In the genomic region with DNA sequence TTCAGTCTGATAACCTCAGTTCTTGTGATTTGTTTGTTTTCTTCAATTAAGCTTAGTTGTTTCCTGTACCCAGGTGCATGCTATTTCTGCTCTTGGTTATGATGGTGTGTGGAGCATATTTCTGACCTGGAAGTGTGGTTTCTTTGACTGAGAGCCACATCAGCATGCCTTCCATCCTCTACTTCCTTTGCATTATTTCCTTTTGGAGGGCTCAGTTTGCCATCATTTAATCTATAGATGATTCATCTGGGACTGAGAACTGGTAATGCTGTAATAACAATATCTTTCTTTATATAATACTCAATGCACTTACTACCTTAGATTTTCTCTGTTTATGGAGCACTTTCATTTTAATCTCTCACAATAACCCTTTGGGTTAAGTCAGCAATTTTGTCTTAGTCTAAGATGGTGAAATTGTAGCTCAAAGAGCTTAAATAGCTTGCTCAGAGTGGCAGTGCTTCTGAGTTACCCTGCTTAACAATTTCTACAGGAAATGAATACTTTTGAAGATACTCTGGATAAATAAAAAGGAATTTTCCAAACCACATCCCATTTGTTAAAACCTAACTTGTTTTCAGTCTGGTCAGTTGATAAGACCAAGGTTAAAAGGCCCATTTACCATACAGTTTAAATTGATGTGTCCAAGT, we compare ENCODE assay signal across 11 cellular contexts. TPM values are rescaled to one million over a fixed set of nuclear protein-coding genes. Genes with fewer than 3 reads are reported as not detected.
DNase-seq lines count a peak whose midpoint lies in the region; ATAC-seq and TF ChIP-seq lines count a peak whose summit lies in the region.
"Had no signal": no experiment of that assay in that cellular context is flagged by ENCODE, and none has a peak within 500 bp of the region (broad histone marks: within the 10 kb centered on the region; RNA-seq: fewer than 3 reads in every experiment).

No MANE protein-coding gene starts in this region.

- peaks cover 12% of the 10 kb centered on the region for H3K36me3 ChIP-seq in left ventricle myocardium inferior
- H3K36me3 ChIP-seq in right atrium auricular region: peaks cover 5% of the 10 kb centered on the region

- H3K4me1 Mint-ChIP-seq in activated T-helper 1 cell treated with anti-CD3 and anti-CD28 coated beads, Interleukin-12 subunit alpha, Interleukin-12 subunit beta, Interleukin-2, Interleukin-4 antibody, amounts not matched to agents 30 ng/mL and 10 ng/mL and 1 ng/mL, durations not matched to agents 14 hours and 24 hours and 36 hours (ENCODE audit: low read depth): peaks cover 26% of the 10 kb centered on the region

- H3K36me3 Mint-ChIP-seq in activated T-helper 1 cell treated with anti-CD3 and anti-CD28 coated beads, Interleukin-12 subunit alpha, Interleukin-12 subunit beta, Interleukin-2, Interleukin-4 antibody, amounts not matched to agents 30 ng/mL and 10 ng/mL and 1 ng/mL, durations not matched to agents 14 hours and 24 hours and 36 hours (ENCODE audit: low read depth): peaks cover 21% of the 10 kb centered on the region

- peak overlapping the region; percentile 28 for H3K27ac ChIP-seq in left ventricle myocardium inferior (replicated peaks)
- peak overlapping the region in 1 of 2 donors; percentile 60 for H3K27ac ChIP-seq in right atrium auricular region
- H3K27ac ChIP-seq: lower lobe of right lung had no signal

- H3K4me1 ChIP-seq in left ventricle myocardium inferior (peaks cover 69% of the 10 kb centered on the region), right atrium auricular region (peaks cover 0 to 57% of the 10 kb centered on the region in 2 donors)

- H3K4me3 ChIP-seq in left ventricle myocardium inferior (no peak overlapping the region), right atrium auricular region (no peak overlapping the region)
- H3K4me3 ChIP-seq: lower lobe of right lung had no signal

- intact Hi-C loops in left ventricle myocardium inferior (cut with micrococcal nuclease): no loop called here
- intact Hi-C loops in activated T-helper 1 cell treated with anti-CD3 and anti-CD28 coated beads, Interleukin-12 subunit alpha, Interleukin-12 subunit beta, Interleukin-2, Interleukin-4 antibody, amounts not matched to agents 30 ng/mL and 10 ng/mL and 1 ng/mL, durations not matched to agents 14 hours and 24 hours and 36 hours (cut with micrococcal nuclease): loop anchor here (5.0 kb wide), 1 partner anchor 35 kb away; a partner anchor contains a TSS

- H3K9me3 Mint-ChIP-seq in activated T-helper 1 cell treated with anti-CD3 and anti-CD28 coated beads, Interleukin-12 subunit alpha, Interleukin-12 subunit beta, Interleukin-2, Interleukin-4 antibody, amounts not matched to agents 30 ng/mL and 10 ng/mL and 1 ng/mL, durations not matched to agents 14 hours and 24 hours and 36 hours: no peaks in the 10 kb centered on the region

- DNase-seq in left ventricle myocardium inferior (no peak), right atrium auricular region (ENCODE audit: low spot score) (no peak), glomerular endothelial cell (ENCODE audit: extremely low read depth, low read depth, low spot score) (peak; percentile 66), Ammon's horn (ENCODE audit: low spot score) (no peak), DMS53 treated with DMSO at 0.1 percent for 48 hours (lab: John Stamatoyannopoulos, UW; ENCODE audit: unreplicated experiment) (no peak)
- no peak for DNase-seq in activated T-helper 1 cell treated with anti-CD3 and anti-CD28 coated beads, Interleukin-12 subunit alpha, Interleukin-12 subunit beta, Interleukin-2, Interleukin-4 antibody, amounts not matched to agents 30 ng/mL and 10 ng/mL and 1 ng/mL, durations not matched to agents 14 hours and 24 hours and 36 hours (ENCODE audit: low spot score)
- DNase-seq: lower lobe of right lung, NCI-H1417 treated with DMSO at 0.1 percent for 48 hours, small intestine had no signal

- no peak overlapping the region for H3K4me3 Mint-ChIP-seq in activated T-helper 1 cell treated with anti-CD3 and anti-CD28 coated beads, Interleukin-12 subunit alpha, Interleukin-12 subunit beta, Interleukin-2, Interleukin-4 antibody, amounts not matched to agents 30 ng/mL and 10 ng/mL and 1 ng/mL, durations not matched to agents 14 hours and 24 hours and 36 hours

- H3K27me3 Mint-ChIP-seq in activated T-helper 1 cell treated with anti-CD3 and anti-CD28 coated beads, Interleukin-12 subunit alpha, Interleukin-12 subunit beta, Interleukin-2, Interleukin-4 antibody, amounts not matched to agents 30 ng/mL and 10 ng/mL and 1 ng/mL, durations not matched to agents 14 hours and 24 hours and 36 hours (ENCODE audit: insufficient read depth): no peaks in the 10 kb centered on the region

- no peaks in the 10 kb centered on the region for H3K27me3 ChIP-seq in left ventricle myocardium inferior (ENCODE audit: low read depth)
- H3K27me3 ChIP-seq in right atrium auricular region: no peaks in the 10 kb centered on the region

- ATAC-seq in HG03342 (IDR thresholded peaks at IDR 0.05; ENCODE audit: unreplicated experiment): no peak
- ATAC-seq in HG03432 (IDR thresholded peaks at IDR 0.05; ENCODE audit: unreplicated experiment): no peak

- H3K9me3 ChIP-seq in left ventricle myocardium inferior (replicated peaks) (no peaks in the 10 kb centered on the region), right atrium auricular region (no peaks in the 10 kb centered on the region)
- H3K9me3 ChIP-seq: lower lobe of right lung had no signal

- H3K27ac Mint-ChIP-seq in activated T-helper 1 cell treated with anti-CD3 and anti-CD28 coated beads, Interleukin-12 subunit alpha, Interleukin-12 subunit beta, Interleukin-2, Interleukin-4 antibody, amounts not matched to agents 30 ng/mL and 10 ng/mL and 1 ng/mL, durations not matched to agents 14 hours and 24 hours and 36 hours: peak overlapping the region; percentile 2

- TF ChIP-seq CTCF in left ventricle myocardium inferior (IDR thresholded peaks at IDR 0.05; ENCODE audit: borderline replicate concordance) (no peak), right atrium auricular region (IDR thresholded peaks at IDR 0.05) (no peak)

RNA-seq across cellular contexts. Expression of a gene that starts 37.1 kb away (rescaled TPM):
- total RNA-seq in left ventricle myocardium inferior (30.5 TPM), right atrium auricular region (10 to 100 TPM; 30.9 to 34.7 TPM), glomerular endothelial cell (48.0 and 64.6 TPM in 2 replicates)
- total RNA-seq in activated T-helper 1 cell treated with anti-CD3 and anti-CD28 coated beads, Interleukin-12 subunit alpha, Interleukin-12 subunit beta, Interleukin-2, Interleukin-4 antibody, amounts not matched to agents 30 ng/mL and 10 ng/mL and 1 ng/mL, durations not matched to agents 14 hours and 24 hours and 36 hours: 42.5 and 46.5 TPM in 2 replicates

RNA-seq across cellular contexts. Expression of a gene that starts 37.8 kb away (rescaled TPM):
- total RNA-seq in left ventricle myocardium inferior (75.2 TPM), right atrium auricular region (10 to 100 TPM; 44.2 to 59.8 TPM), glomerular endothelial cell (82.3 and 103 TPM in 2 replicates)
- 24.3 and 27.0 TPM in 2 replicates for total RNA-seq in activated T-helper 1 cell treated with anti-CD3 and anti-CD28 coated beads, Interleukin-12 subunit alpha, Interleukin-12 subunit beta, Interleukin-2, Interleukin-4 antibody, amounts not matched to agents 30 ng/mL and 10 ng/mL and 1 ng/mL, durations not matched to agents 14 hours and 24 hours and 36 hours
